1 cellular context compared by ENCODE assay signal in genomic region chr15:77892335-77892734, GRCh38.
TF ChIP-seq lines count a peak whose summit lies in the region.

No MANE protein-coding gene starts in this region.

TF ChIP-seq in GM12878, 131 proteins besides CTCF, POLR2A, EP300 and RAD21:
- 0 out of 2 replicates have a peak, but pooled peaks have one; percentile 27 for TF ChIP-seq ZNF687 (IDR thresholded peaks at IDR 0.05)
- TF ChIP-seq ASH2L (IDR thresholded peaks at IDR 0.05; ENCODE audit: borderline replicate concordance, low read depth), result no peak
